ENCODE assay signal across 1 cellular context in genomic region chr16:81456523-81457325, GRCh38.
TF ChIP-seq lines count a peak whose summit lies in the region.

No MANE protein-coding gene starts in this region.

TF ChIP-seq in HepG2, 621 proteins besides CTCF, POLR2A, EP300 and RAD21 (continued from another document and continues in another):
- TF ChIP-seq JDP2 (CRISPR knock-in tag; IDR thresholded peaks at IDR 0.05; ENCODE audit: borderline replicate concordance) (no peak), NFE2 (CRISPR knock-in tag; IDR thresholded peaks at IDR 0.05) (no peak), SRSF4 (IDR thresholded peaks at IDR 0.05; ENCODE audit: low read depth, low read length, poor library complexity, severe bottlenecking) (no peak), GZF1 (CRISPR knock-in tag; IDR thresholded peaks at IDR 0.05) (0 out of 2 replicates have a peak, but pooled peaks have one; percentile 1), SMC3 (IDR thresholded peaks at IDR 0.05; ENCODE audit: low read length) (0 out of 2 replicates have a peak, but pooled peaks have one; percentile 7), KLF15 (CRISPR knock-in tag; IDR thresholded peaks at IDR 0.05; ENCODE audit: borderline replicate concordance) (no peak), ZNF3 (CRISPR knock-in tag; IDR thresholded peaks at IDR 0.05) (no peak), ATAD3A (CRISPR knock-in tag; IDR thresholded peaks at IDR 0.05) (no peak), XBP1 (CRISPR knock-in tag; IDR thresholded peaks at IDR 0.05) (no peak), MTA3 (CRISPR knock-in tag; IDR thresholded peaks at IDR 0.05) (no peak), ZBTB4 (CRISPR knock-in tag; IDR thresholded peaks at IDR 0.05; ENCODE audit: borderline replicate concordance) (no peak; the same call in 1 of the 2 replicates), SMAD3 (CRISPR knock-in tag; IDR thresholded peaks at IDR 0.05) (peak; percentile 91), MXD3 (CRISPR knock-in tag; IDR thresholded peaks at IDR 0.05) (0 out of 2 replicates have a peak, but pooled peaks have one; percentile 58), ZNF512B (CRISPR knock-in tag; IDR thresholded peaks at IDR 0.05; ENCODE audit: borderline replicate concordance) (no peak), BCL6 (CRISPR knock-in tag; IDR thresholded peaks at IDR 0.05) (peak; percentile 94), ZNF646 (CRISPR knock-in tag; IDR thresholded peaks at IDR 0.05) (no peak; the same call in 1 of the 2 replicates), TAF1 (CRISPR knock-in tag; IDR thresholded peaks at IDR 0.05) (peak; percentile 64; the same call in 1 of the 2 replicates), ZNF768 (CRISPR knock-in tag; IDR thresholded peaks at IDR 0.05) (no peak; the same call in 1 of the 2 replicates), BRCA1 (CRISPR knock-in tag; IDR thresholded peaks at IDR 0.05) (no peak), ZFX (CRISPR knock-in tag; IDR thresholded peaks at IDR 0.05; ENCODE audit: low read depth) (peak; percentile 60), ZNF546 (CRISPR knock-in tag; conservative IDR thresholded peaks at IDR 0.05) (no peak), ZBTB2 (CRISPR knock-in tag; IDR thresholded peaks at IDR 0.05; ENCODE audit: low read depth) (no peak), ATF5 (CRISPR knock-in tag; IDR thresholded peaks at IDR 0.05; ENCODE audit: low read depth) (no peak), JUN (CRISPR knock-in tag; IDR thresholded peaks at IDR 0.05) (peak; percentile 10; the same call in 1 of the 2 replicates), FOXO4 (CRISPR knock-in tag; conservative IDR thresholded peaks at IDR 0.05) (no peak), ZNF609 (CRISPR knock-in tag; IDR thresholded peaks at IDR 0.05; ENCODE audit: borderline replicate concordance) (peak; percentile 93), ELK4 (CRISPR knock-in tag; IDR thresholded peaks at IDR 0.05; ENCODE audit: borderline replicate concordance) (no peak), ATF3 (CRISPR knock-in tag; IDR thresholded peaks at IDR 0.05) (no peak), ZNF33B (CRISPR knock-in tag; IDR thresholded peaks at IDR 0.05) (no peak), ZBTB7B (CRISPR knock-in tag; IDR thresholded peaks at IDR 0.05) (peak; percentile 100), ZNF329 (CRISPR knock-in tag; IDR thresholded peaks at IDR 0.05; ENCODE audit: low read depth) (no peak)
